In genomic region chr17:44123356-44124117, GRCh38 we compare ENCODE assay signal across 8 cellular contexts. TPM values are rescaled to one million over a fixed set of nuclear protein-coding genes. Genes with fewer than 3 reads are reported as not detected.
A peak's percentile ranks its signal among the peaks of the same experiment; 100 is the strongest.
DNase-seq lines count a peak whose midpoint lies in the region; ATAC-seq and TF ChIP-seq lines count a peak whose summit lies in the region.

Gene HDAC5, minus strand, starts transcription at chr17:44123641. Its CDS starts 6,126 bp downstream, at chr17:44117515.

- H3K9me3 ChIP-seq in BE2C = no peaks in the 10 kb centered on the region

- peak within 1 kb of the TSS; percentile 85 for H3K4me3 ChIP-seq in BE2C (ENCODE audit: low read depth, low read length)

- TF ChIP-seq CTCF in BE2C (IDR thresholded peaks at IDR 0.05; ENCODE audit: low read depth, low read length) = peak; percentile 68

- peak; percentile 98 for DNase-seq in BE2C
- peak; percentile 96 for DNase-seq in GM19238 (ENCODE audit: insufficient read length, low spot score)
- peak; percentile 86 for DNase-seq in NCI-H510A (lab: John Stamatoyannopoulos, UW)
- peak; percentile 94 for DNase-seq in activated CD4-positive, alpha-beta T cell treated with anti-CD3 and anti-CD28 coated beads for 24 hours (ENCODE audit: low read depth in 2 of 2)
- DNase-seq in cerebellum (ENCODE audit: low spot score) = peak; percentile 99
- peak; percentile 86 for DNase-seq in kidney glomerular epithelial cell (lab: John Stamatoyannopoulos, UW)
- peak; percentile 92 to 94 for DNase-seq in stimulated activated CD4-positive, alpha-beta T cell treated with anti-CD3 and anti-CD28 coated beads, Interleukin-15, amount 100 ng/mL, for 48 hours (ENCODE audit: low read depth in 2 of 2)

- H3K27me3 ChIP-seq in BE2C = no peaks in the 10 kb centered on the region

- H3K4me1 ChIP-seq in BE2C = peaks cover 16% of the 10 kb centered on the region

- ATAC-seq in HG03439 (IDR thresholded peaks at IDR 0.05; ENCODE audit: unreplicated experiment) = peak; percentile 93

- no peaks in the 10 kb centered on the region for H3K36me3 ChIP-seq in BE2C

RNA-seq across cellular contexts. Expression of gene HDAC5, which starts in this region (rescaled TPM):
- polyA plus RNA-seq in BE2C (2012; ENCODE audit: insufficient read depth, insufficient read length, low read depth) = 179 TPM
- 42.6 TPM for total RNA-seq in cerebellum

Comparison
In these comparisons a context has a peak if more than half of its experiments do, and no peak if none do; other contexts are left out.
1. Peak in every context shown above with its lines: DNase-seq, ATAC-seq and H3K4me3 ChIP-seq.